In the genomic region with DNA sequence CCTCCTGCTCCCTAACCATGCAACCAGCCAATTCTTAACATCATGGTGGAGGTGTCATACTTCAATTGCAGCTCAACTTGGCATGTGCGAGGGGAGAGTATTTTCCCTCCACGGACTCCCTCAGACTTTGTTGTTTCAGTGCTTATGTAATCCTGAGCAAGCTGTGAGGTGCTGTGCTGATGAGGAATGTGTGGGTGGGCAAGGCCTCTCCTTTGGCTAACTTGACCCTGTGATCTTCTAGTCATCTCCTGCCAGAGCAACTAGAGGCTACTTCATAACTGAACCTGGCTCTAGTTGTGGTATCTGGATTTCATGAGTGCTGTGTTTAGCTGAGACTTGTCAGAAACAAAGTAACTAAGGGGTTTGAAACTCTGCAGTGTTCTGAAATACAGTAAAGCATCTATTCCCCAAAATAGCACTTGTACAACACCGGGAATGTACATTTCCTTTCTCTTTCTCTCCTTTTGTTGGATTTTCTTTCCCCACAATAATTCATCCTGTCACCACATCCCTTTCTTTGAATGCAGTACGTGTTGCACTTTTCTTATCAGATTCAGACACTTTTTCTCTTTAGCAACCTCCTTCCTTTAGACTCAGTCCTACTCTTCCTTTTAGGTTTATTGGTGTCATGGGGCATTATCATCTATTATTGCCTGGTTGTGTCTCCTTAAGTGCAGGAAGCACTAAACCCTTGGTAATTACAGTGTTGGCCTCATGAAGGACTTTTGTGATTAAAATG, we compare ENCODE assay signal across 27 cellular contexts.
A peak's percentile ranks its signal among the peaks of the same experiment; 100 is the strongest.
DNase-seq lines count a peak whose midpoint lies in the region; ATAC-seq and TF ChIP-seq lines count a peak whose summit lies in the region.
"Had no signal": no experiment of that assay in that cellular context is flagged by ENCODE, and none has a peak within 500 bp of the region (broad histone marks: within the 10 kb centered on the region; RNA-seq: fewer than 3 reads in every experiment).

No MANE protein-coding gene starts in this region.

- H3K27ac Mint-ChIP-seq in stimulated activated memory B cell treated with anti-CD40 and anti-IgM and Interleukin-4, amounts not matched to agents 10 μg/mL and 1 μg/mL and 100 μg/mL, for 72 hours, result no peak overlapping the region
- H3K27ac Mint-ChIP-seq: activated naive CD8-positive, alpha-beta T cell treated with anti-CD3 and anti-CD28 coated beads, Interleukin-2, amount 10 ng/mL, durations not matched to agents 7 days and 5 days; CD8-positive, alpha-beta T cell; H9 had no signal

- TF ChIP-seq CTCF in epithelial cell of proximal tubule (conservative IDR thresholded peaks at IDR 0.05; ENCODE audit: low read depth, low read length) (no peak), upper lobe of right lung (IDR thresholded peaks at IDR 0.05) (no peak)

- H3K36me3 ChIP-seq in mucosa of rectum (ENCODE audit: control insufficient read depth in 2 of 2, insufficient read depth in 2 of 2, low read length in 2 of 2) (no peaks in the 10 kb centered on the region), upper lobe of right lung (no peaks in the 10 kb centered on the region)
- H3K36me3 ChIP-seq: brain microvascular endothelial cell, ovary, suprapubic skin, vagina, WERI-Rb-1 had no signal

- no peaks in the 10 kb centered on the region for H3K4me1 Mint-ChIP-seq in stimulated activated memory B cell treated with anti-CD40 and anti-IgM and Interleukin-4, amounts not matched to agents 10 μg/mL and 1 μg/mL and 100 μg/mL, for 72 hours
- H3K4me1 Mint-ChIP-seq: activated naive CD8-positive, alpha-beta T cell treated with anti-CD3 and anti-CD28 coated beads, Interleukin-2, amount 10 ng/mL, durations not matched to agents 7 days and 5 days had no signal

- H3K9ac ChIP-seq in mucosa of rectum (ENCODE audit: low read depth in 1 of 2, low read length in 2 of 2), result no peak overlapping the region
- H3K9ac ChIP-seq: SK-N-SH had no signal

- no peak overlapping the region for H3K4me3 Mint-ChIP-seq in stimulated activated memory B cell treated with anti-CD40 and anti-IgM and Interleukin-4, amounts not matched to agents 10 μg/mL and 1 μg/mL and 100 μg/mL, for 72 hours
- H3K4me3 Mint-ChIP-seq: activated naive CD8-positive, alpha-beta T cell treated with anti-CD3 and anti-CD28 coated beads, Interleukin-2, amount 10 ng/mL, durations not matched to agents 7 days and 5 days; CD8-positive, alpha-beta T cell; H9; naive thymus-derived CD8-positive, alpha-beta T cell had no signal

- H3K4me1 ChIP-seq in mucosa of rectum (ENCODE audit: control insufficient read depth in 2 of 2, insufficient read depth in 2 of 2, low read length in 2 of 2) (peaks cover 8 to 31% of the 10 kb centered on the region in 2 donors), upper lobe of right lung (no peaks in the 10 kb centered on the region)
- H3K4me1 ChIP-seq: suprapubic skin, vagina had no signal

- H3K4me3 ChIP-seq in epithelial cell of proximal tubule (ENCODE audit: low read depth, low read length) (no peak overlapping the region), mucosa of rectum (ENCODE audit: low read length in 2 of 2) (no peak overlapping the region), upper lobe of right lung (no peak overlapping the region)
- H3K4me3 ChIP-seq: hepatocyte, K562, ovary, suprapubic skin, vagina had no signal

- H3K9me3 ChIP-seq in mucosa of rectum (ENCODE audit: control insufficient read depth in 2 of 2, low read length in 2 of 2), result peaks cover 0 to 5% of the 10 kb centered on the region in 2 donors
- no peaks in the 10 kb centered on the region for H3K9me3 ChIP-seq in upper lobe of right lung
- H3K9me3 ChIP-seq: ovary, SK-N-SH, vagina had no signal

- H3K27me3 ChIP-seq in mucosa of rectum (ENCODE audit: control insufficient read depth in 2 of 2, insufficient read depth in 2 of 2, low read length in 2 of 2), result no peaks in the 10 kb centered on the region
- no peaks in the 10 kb centered on the region for H3K27me3 ChIP-seq in upper lobe of right lung
- H3K27me3 ChIP-seq: brain microvascular endothelial cell, hepatocyte, ovary, suprapubic skin, vagina had no signal

- peak; percentile 67 for DNase-seq in amniotic epithelial cell (ENCODE audit: low read depth)
- DNase-seq in epithelial cell of proximal tubule (ENCODE audit: low read depth), result peak; percentile 60
- DNase-seq in upper lobe of right lung, result no peak
- no peak for DNase-seq in NCI-H524 treated with DMSO at 0.1 percent for 48 hours (lab: John Stamatoyannopoulos, UW)
- DNase-seq: activated CD8-positive, alpha-beta memory T cell treated with anti-CD3 and anti-CD28 coated beads, Interleukin-2, amount 50 U/mL, for 4 hours; activated naive CD8-positive, alpha-beta T cell treated with anti-CD3 and anti-CD28 coated beads, Interleukin-2, amount 10 ng/mL, durations not matched to agents 7 days and 5 days; brain microvascular endothelial cell; CD8-positive, alpha-beta T cell; cortex of kidney; DMS153; H9; naive thymus-derived CD8-positive, alpha-beta T cell; NCI-H146; NCI-H2171; NCI-H69; ovary; SK-N-SH; T-helper 2 cell; WERI-Rb-1 had no signal

- H3K9me3 Mint-ChIP-seq in stimulated activated memory B cell treated with anti-CD40 and anti-IgM and Interleukin-4, amounts not matched to agents 10 μg/mL and 1 μg/mL and 100 μg/mL, for 72 hours, result peaks cover 3% of the 10 kb centered on the region

- H3K27me3 Mint-ChIP-seq in stimulated activated memory B cell treated with anti-CD40 and anti-IgM and Interleukin-4, amounts not matched to agents 10 μg/mL and 1 μg/mL and 100 μg/mL, for 72 hours, result no peaks in the 10 kb centered on the region
- H3K27me3 Mint-ChIP-seq: activated naive CD8-positive, alpha-beta T cell treated with anti-CD3 and anti-CD28 coated beads, Interleukin-2, amount 10 ng/mL, durations not matched to agents 7 days and 5 days had no signal

- peak; percentile 60 for ATAC-seq in upper lobe of right lung
- no peak for ATAC-seq in stimulated activated memory B cell treated with anti-CD40 and anti-IgM and Interleukin-4, amounts not matched to agents 10 μg/mL and 1 μg/mL and 100 μg/mL, for 72 hours
- no peak for ATAC-seq in GM19397 (IDR thresholded peaks at IDR 0.05; ENCODE audit: unreplicated experiment)
- ATAC-seq: CD8-positive, alpha-beta T cell; K562; naive thymus-derived CD8-positive, alpha-beta T cell; sciatic nerve had no signal

- intact Hi-C loops in upper lobe of right lung (cut with DNase I), result no loop called here

- no peaks in the 10 kb centered on the region for H3K36me3 Mint-ChIP-seq in stimulated activated memory B cell treated with anti-CD40 and anti-IgM and Interleukin-4, amounts not matched to agents 10 μg/mL and 1 μg/mL and 100 μg/mL, for 72 hours
- H3K36me3 Mint-ChIP-seq: activated naive CD8-positive, alpha-beta T cell treated with anti-CD3 and anti-CD28 coated beads, Interleukin-2, amount 10 ng/mL, durations not matched to agents 7 days and 5 days; CD8-positive, alpha-beta T cell had no signal

- H3K27ac ChIP-seq in mucosa of rectum (ENCODE audit: low read depth in 2 of 2, low read length in 2 of 2), result peak overlapping the region; percentile 75 to 84
- H3K27ac ChIP-seq in upper lobe of right lung, result no peak overlapping the region
- H3K27ac ChIP-seq: brain microvascular endothelial cell, hepatocyte, ovary, suprapubic skin, vagina, WERI-Rb-1 had no signal

Comparison
In these comparisons a context has a peak if more than half of its experiments do, and no peak if none do; other contexts are left out.
1. DNase-seq: peak in amniotic epithelial cell (single experiment) and epithelial cell of proximal tubule (single experiment); none in upper lobe of right lung (single experiment) and NCI-H524 treated with DMSO at 0.1 percent for 48 hours (single experiment).